Comparison of ENCODE assay signal across 8 cellular contexts in genomic region chr2:41736105-41736567, GRCh38.
DNase-seq lines count a peak whose midpoint lies in the region; ATAC-seq and TF ChIP-seq lines count a peak whose summit lies in the region.

No MANE protein-coding gene starts in this region.

- H3K36me3 Mint-ChIP-seq in nephron (ENCODE audit: low read depth) = no peaks in the 10 kb centered on the region
- H3K36me3 Mint-ChIP-seq in glutamatergic neuron (ENCODE audit: unreplicated experiment) = no peaks in the 10 kb centered on the region

- H3K27me3 Mint-ChIP-seq in nephron (ENCODE audit: low read depth) (no peaks in the 10 kb centered on the region), glutamatergic neuron (ENCODE audit: unreplicated experiment) (no peaks in the 10 kb centered on the region)

- H3K9me3 Mint-ChIP-seq in nephron (no peaks in the 10 kb centered on the region), glutamatergic neuron (ENCODE audit: unreplicated experiment) (no peaks in the 10 kb centered on the region)

- H3K4me1 Mint-ChIP-seq in nephron (peaks cover 15% of the 10 kb centered on the region), glutamatergic neuron (ENCODE audit: low read depth, unreplicated experiment) (peaks cover 7% of the 10 kb centered on the region)

- H3K27ac Mint-ChIP-seq in nephron (peak overlapping the region; percentile 12 to 73 (median 27)), glutamatergic neuron (ENCODE audit: unreplicated experiment) (no peak overlapping the region)

- H3K4me3 Mint-ChIP-seq in nephron = no peak overlapping the region
- no peak overlapping the region for H3K4me3 Mint-ChIP-seq in glutamatergic neuron (ENCODE audit: unreplicated experiment)

- no peak for TF ChIP-seq CTCF in nephron (IDR thresholded peaks at IDR 0.05; ENCODE audit: unreplicated experiment in 3 of 3)
- no peak for TF ChIP-seq CTCF in glutamatergic neuron (IDR thresholded peaks at IDR 0.05; ENCODE audit: partially characterized antibody, unreplicated experiment)

- peak; percentile 78 for ATAC-seq in GM19023 (IDR thresholded peaks at IDR 0.05; ENCODE audit: unreplicated experiment)
- ATAC-seq in HG02884 (IDR thresholded peaks at IDR 0.05; ENCODE audit: unreplicated experiment) = peak; percentile 91
- ATAC-seq in Right ventricle myocardium inferior = no peak

- in situ Hi-C loops in KBM-7 (cut with MboI; ENCODE audit: low pct_unique_long_range_greater_than_20kb, low sequenced_read_pairs) = no loop called here

- intact Hi-C loops in Right ventricle myocardium inferior (cut with DNase I) = no loop called here

- DNase-seq in NCI-H524 (lab: John Stamatoyannopoulos, UW) = peak; percentile 34 to 85
- no peak for DNase-seq in glutamatergic neuron
- DNase-seq in KBM-7 = no peak
- DNase-seq in activated T-cell treated with anti-CD3 and anti-CD28 coated beads for 4 hours = no peak
- no peak for DNase-seq in Right ventricle myocardium inferior (ENCODE audit: missing footprints)

Comparison
In these comparisons a context has a peak if more than half of its experiments do, and no peak if none do; other contexts are left out.
1. DNase-seq: peak in NCI-H524 (2 of 2); none in glutamatergic neuron (single experiment), KBM-7 (single experiment), activated T-cell treated with anti-CD3 and anti-CD28 coated beads for 4 hours (single experiment) and Right ventricle myocardium inferior (single experiment).